Comparison of ENCODE assay signal across 27 cellular contexts in genomic region chr9:81849631-81850259, GRCh38.
DNase-seq lines count a peak whose midpoint lies in the region; ATAC-seq, FAIRE-seq and TF ChIP-seq lines count a peak whose summit lies in the region.
"Had no signal": no experiment of that assay in that cellular context is flagged by ENCODE, and none has a peak within 500 bp of the region (broad histone marks: within the 10 kb centered on the region; RNA-seq: fewer than 3 reads in every experiment).

No MANE protein-coding gene starts in this region.

- no peaks in the 10 kb centered on the region for H3K79me2 ChIP-seq in keratinocyte (ENCODE audit: control insufficient read depth, insufficient read depth, low read length)

- DNase-seq in MCF 10A (ENCODE audit: unreplicated experiment) (peak; percentile 38), breast epithelium (ENCODE audit: low spot score in 2 of 2) (no peak), bronchial epithelial cell (ENCODE audit: low read depth) (peak; percentile 34), keratinocyte (ENCODE audit: low read depth, low spot score) (no peak), inferior parietal cortex (ENCODE audit: extremely low spot score) (no peak), NCI-H510A (lab: John Stamatoyannopoulos, UW) (no peak), SIG-M5 (lab: John Stamatoyannopoulos, UW) (no peak)
- DNase-seq: activated CD8-positive, alpha-beta T cell treated with anti-CD3 and anti-CD28 coated beads for 36 hours; activated naive CD4-positive, alpha-beta T cell treated with anti-CD3 and anti-CD28 coated beads, Interleukin-2, amount 50 U/mL, for 16 hours; CD4-positive, CD25-positive, alpha-beta regulatory T cell; KBM-7; naive thymus-derived CD8-positive, alpha-beta T cell; NCI-H1436; NCI-H446 treated with DMSO at 0.1 percent for 48 hours; nucleus accumbens; psoas muscle; stimulated activated naive CD4-positive, alpha-beta T cell treated with Interleukin-2 at 50 U/mL for 16 hours; T-helper 2 cell had no signal

- no TSS peak for BruUV-seq in MCF 10A (replicated peaks; lab: Mats Ljungman, UMichigan)

- no peak overlapping the region for H3K4me2 ChIP-seq in keratinocyte (ENCODE audit: control insufficient read depth, extremely low read depth, insufficient read depth, low read depth, low read length)

- FAIRE-seq in bronchial epithelial cell (lab: Jason Lieb, UNC) (no peak), keratinocyte (lab: Jason Lieb, UNC) (peak; percentile 23)
- FAIRE-seq: D721Med, endometrium, H54, HTR-8/SVneo, urothelium cell line had no signal

- CTCF ChIA-PET in MCF 10A (lab: Yijun Ruan, JAX), result interaction anchor here (0.7 to 3.4 kb wide), 7 partner anchors 8 to 1100 kb away, joined by 3 to 19 read pairs (median 4); no protein-coding TSS in a partner anchor

- no peaks in the 10 kb centered on the region for H4K20me1 ChIP-seq in keratinocyte (ENCODE audit: control insufficient read depth, extremely low read depth, insufficient read depth, low read length)

- intact Hi-C loops in MCF 10A (cut with micrococcal nuclease), result no loop called here
- intact Hi-C loops in breast epithelium (cut with DNase I; ENCODE audit: low total_unique reads), result no loop called here

- peaks cover 5% of the 10 kb centered on the region for H3K36me3 Mint-ChIP-seq in MCF 10A (ENCODE audit: insufficient read depth, unreplicated experiment)
- H3K36me3 Mint-ChIP-seq: CD4-positive, CD25-positive, alpha-beta regulatory T cell; naive thymus-derived CD8-positive, alpha-beta T cell had no signal

- dilution Hi-C loops in keratinocyte (cut with MboI; ENCODE audit: extremely low pct_ligation_motif_present, low sequenced_read_pairs), result no loop called here

- no peaks in the 10 kb centered on the region for H3K27me3 ChIP-seq in breast epithelium
- no peaks in the 10 kb centered on the region for H3K27me3 ChIP-seq in bronchial epithelial cell (ENCODE audit: control insufficient read depth, insufficient read depth, low read length)
- no peaks in the 10 kb centered on the region for H3K27me3 ChIP-seq in keratinocyte (ENCODE audit: control insufficient read depth, extremely low read depth, insufficient read depth, low read length)

- no peak overlapping the region for H3K27ac Mint-ChIP-seq in MCF 10A (ENCODE audit: low read depth, unreplicated experiment)
- H3K27ac Mint-ChIP-seq: activated CD8-positive, alpha-beta T cell treated with anti-CD3 and anti-CD28 coated beads for 36 hours; activated T-helper 17 cell treated with anti-CD3 and anti-CD28 coated beads, Interleukin-2, amount 50 U/mL, for 72 hours; CD4-positive, CD25-positive, alpha-beta regulatory T cell; naive thymus-derived CD8-positive, alpha-beta T cell had no signal

- no peaks in the 10 kb centered on the region for H3K9me3 Mint-ChIP-seq in MCF 10A (ENCODE audit: unreplicated experiment)
- H3K9me3 Mint-ChIP-seq: activated CD8-positive, alpha-beta T cell treated with anti-CD3 and anti-CD28 coated beads for 36 hours; activated T-helper 17 cell treated with anti-CD3 and anti-CD28 coated beads, Interleukin-2, amount 50 U/mL, for 72 hours; naive thymus-derived CD8-positive, alpha-beta T cell had no signal

- no peak overlapping the region for H2AFZ ChIP-seq in keratinocyte (ENCODE audit: control insufficient read depth, low read length)

- no peaks in the 10 kb centered on the region for H3K9me1 ChIP-seq in keratinocyte (ENCODE audit: control insufficient read depth, extremely low read depth, insufficient read depth, low read length)

- H3K36me3 ChIP-seq in breast epithelium, result no peaks in the 10 kb centered on the region
- H3K36me3 ChIP-seq in bronchial epithelial cell (ENCODE audit: control insufficient read depth, insufficient read depth, low read length), result no peaks in the 10 kb centered on the region
- no peaks in the 10 kb centered on the region for H3K36me3 ChIP-seq in keratinocyte (ENCODE audit: control insufficient read depth in 2 of 2, extremely low read depth in 1 of 2, insufficient read depth in 2 of 2, low read length in 2 of 2)

- no peak overlapping the region for H3K27ac ChIP-seq in breast epithelium
- no peak overlapping the region for H3K27ac ChIP-seq in keratinocyte (ENCODE audit: control insufficient read depth, insufficient read depth, low read length)
- H3K27ac ChIP-seq: 22Rv1, psoas muscle had no signal

- TF ChIP-seq CTCF in MCF 10A (IDR thresholded peaks at IDR 0.05; ENCODE audit: unreplicated experiment) (no peak), breast epithelium (IDR thresholded peaks at IDR 0.05) (no peak), bronchial epithelial cell (IDR thresholded peaks at IDR 0.05; ENCODE audit: insufficient read depth, low read length, severe bottlenecking) (no peak), keratinocyte (optimal IDR thresholded peaks at IDR 0.05 in 1 of 3, IDR thresholded peaks at IDR 0.05 in 1 of 3, conservative IDR thresholded peaks at IDR 0.05 in 1 of 3; ENCODE audit: extremely low read depth in 1 of 3, insufficient read depth in 2 of 3, low read length in 3 of 3) (no peak)

- no peak for TF ChIP-seq POLR2A in breast epithelium (IDR thresholded peaks at IDR 0.05)

- H3K4me1 ChIP-seq in breast epithelium (no peaks in the 10 kb centered on the region), keratinocyte (ENCODE audit: control insufficient read depth, extremely low read depth, insufficient read depth, low read length) (no peaks in the 10 kb centered on the region)

- no peak overlapping the region for H3K4me3 Mint-ChIP-seq in MCF 10A (ENCODE audit: unreplicated experiment)
- H3K4me3 Mint-ChIP-seq: activated CD8-positive, alpha-beta T cell treated with anti-CD3 and anti-CD28 coated beads for 36 hours; activated T-helper 17 cell treated with anti-CD3 and anti-CD28 coated beads, Interleukin-2, amount 50 U/mL, for 72 hours; CD4-positive, CD25-positive, alpha-beta regulatory T cell; naive thymus-derived CD8-positive, alpha-beta T cell had no signal

- H3K4me1 Mint-ChIP-seq in MCF 10A (ENCODE audit: insufficient read depth, unreplicated experiment), result no peaks in the 10 kb centered on the region
- H3K4me1 Mint-ChIP-seq: activated T-helper 17 cell treated with anti-CD3 and anti-CD28 coated beads, Interleukin-2, amount 50 U/mL, for 72 hours; CD4-positive, CD25-positive, alpha-beta regulatory T cell; naive thymus-derived CD8-positive, alpha-beta T cell had no signal

- no peak overlapping the region for H3K4me3 ChIP-seq in breast epithelium
- H3K4me3 ChIP-seq in bronchial epithelial cell (ENCODE audit: low read depth, low read length), result no peak overlapping the region
- H3K4me3 ChIP-seq in keratinocyte (ENCODE audit: control insufficient read depth in 2 of 3, extremely low read depth in 1 of 3, insufficient read depth in 2 of 3, low read depth in 1 of 3, low read length in 3 of 3), result no peak overlapping the region
- H3K4me3 ChIP-seq: psoas muscle had no signal

- POLR2A ChIA-PET in MCF 10A (lab: Yijun Ruan, JAX), result interaction anchor here (1.1 kb wide), 1 partner anchor 43 kb away, joined by 3 read pairs; no protein-coding TSS in a partner anchor

- H3K9ac ChIP-seq in keratinocyte (ENCODE audit: control insufficient read depth, extremely low read depth, insufficient read depth, low read length), result no peak overlapping the region

- H3K9me3 ChIP-seq in breast epithelium, result no peaks in the 10 kb centered on the region
- no peaks in the 10 kb centered on the region for H3K9me3 ChIP-seq in keratinocyte (ENCODE audit: control insufficient read depth, low read depth, low read length)
- H3K9me3 ChIP-seq: psoas muscle had no signal

- ATAC-seq in HG02885 (IDR thresholded peaks at IDR 0.05; ENCODE audit: poor library complexity, unreplicated experiment), result no peak
- ATAC-seq: activated CD8-positive, alpha-beta T cell treated with anti-CD3 and anti-CD28 coated beads for 36 hours; activated T-helper 17 cell treated with anti-CD3 and anti-CD28 coated beads, Interleukin-2, amount 50 U/mL, for 72 hours; naive thymus-derived CD8-positive, alpha-beta T cell; psoas muscle; SK-N-SH treated with all-trans-retinoic acid at 6 μM for 48 hours had no signal

- H3K27me3 Mint-ChIP-seq in MCF 10A (ENCODE audit: insufficient read depth, unreplicated experiment), result no peaks in the 10 kb centered on the region
- H3K27me3 Mint-ChIP-seq: activated CD8-positive, alpha-beta T cell treated with anti-CD3 and anti-CD28 coated beads for 36 hours; activated T-helper 17 cell treated with anti-CD3 and anti-CD28 coated beads, Interleukin-2, amount 50 U/mL, for 72 hours; CD4-positive, CD25-positive, alpha-beta regulatory T cell; naive thymus-derived CD8-positive, alpha-beta T cell had no signal

Comparison
In these comparisons a context has a peak if more than half of its experiments do, and no peak if none do; other contexts are left out.
1. DNase-seq: peak in MCF 10A (single experiment) and bronchial epithelial cell (single experiment); none in breast epithelium (0 of 2), keratinocyte (single experiment), inferior parietal cortex (single experiment), NCI-H510A (single experiment) and SIG-M5 (single experiment).